Comparison of ENCODE assay signal across 7 cellular contexts in genomic region chr16:7493133-7493532, GRCh38.
"Had no signal": no experiment of that assay in that cellular context is flagged by ENCODE, and none has a peak within 500 bp of the region (broad histone marks: within the 10 kb centered on the region; RNA-seq: fewer than 3 reads in every experiment).

No MANE protein-coding gene starts in this region.

- H3K9ac ChIP-seq: KMS-11 had no signal

- H3K4me2 ChIP-seq: KMS-11 had no signal

- ATAC-seq: K562 had no signal

- FAIRE-seq: HTR-8/SVneo, K562 had no signal

- H3K4me3 ChIP-seq: K562 had no signal

- H3K27ac ChIP-seq: HL-60, KMS-11 had no signal

- DNase-seq: IMR-90, KBM-7, KG1 had no signal
